In the genomic region with DNA sequence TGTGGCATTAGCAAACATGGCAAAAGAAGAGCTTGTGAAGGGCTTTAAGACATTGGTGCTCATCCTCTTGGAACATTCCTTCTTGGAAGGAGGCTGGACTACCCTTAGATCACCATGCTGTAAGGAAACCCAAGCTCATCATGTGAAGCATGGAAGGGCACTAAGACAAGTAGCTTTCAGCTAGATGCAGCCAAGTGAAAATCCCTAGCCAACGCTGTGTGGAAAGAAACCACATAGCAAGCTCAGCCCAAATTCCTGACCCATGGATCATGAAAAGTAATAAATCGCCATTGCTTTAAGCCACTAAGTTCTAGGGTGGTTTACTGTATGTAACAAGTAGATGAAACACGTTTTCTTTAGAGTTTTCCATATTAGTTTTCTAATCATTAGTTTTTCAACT, we compare ENCODE assay signal across 18 cellular contexts. TPM values are rescaled to one million over a fixed set of nuclear protein-coding genes. Genes with fewer than 3 reads are reported as not detected.
DNase-seq lines count a peak whose midpoint lies in the region; ATAC-seq, FAIRE-seq and TF ChIP-seq lines count a peak whose summit lies in the region.
"Had no signal": no experiment of that assay in that cellular context is flagged by ENCODE, and none has a peak within 500 bp of the region (broad histone marks: within the 10 kb centered on the region; RNA-seq: fewer than 3 reads in every experiment).

No MANE protein-coding gene starts in this region.

- H3K4me3 Mint-ChIP-seq in astrocyte (ENCODE audit: unreplicated experiment) (no peak overlapping the region), endothelial cell (ENCODE audit: unreplicated experiment) (no peak overlapping the region)
- H3K4me3 Mint-ChIP-seq: IgD-negative memory B cell; T-helper 2 cell treated with Interferon-gamma antibody and Interleukin-4, amounts not matched to agents 5 μg/mL and 100 μg/mL, for 36 hours had no signal

- no peak overlapping the region for H3K4me2 ChIP-seq in astrocyte (ENCODE audit: low read length)

- H3K4me1 Mint-ChIP-seq in astrocyte (ENCODE audit: low read depth, unreplicated experiment) (no peaks in the 10 kb centered on the region), endothelial cell (ENCODE audit: unreplicated experiment) (no peaks in the 10 kb centered on the region)

- H3K9ac ChIP-seq in astrocyte (ENCODE audit: low read length): no peak overlapping the region

- no peaks in the 10 kb centered on the region for H3K9me3 ChIP-seq in astrocyte (ENCODE audit: insufficient read depth, low read depth, low read length)
- H3K9me3 ChIP-seq: body of pancreas, testis had no signal

- H2AFZ ChIP-seq in astrocyte (ENCODE audit: low read depth, low read length): no peak overlapping the region

- TF ChIP-seq CTCF in HFF-Myc (IDR thresholded peaks at IDR 0.05; ENCODE audit: low read depth, low read length, missing control alignments): no peak
- TF ChIP-seq CTCF in astrocyte (IDR thresholded peaks at IDR 0.05; ENCODE audit: insufficient read depth, low read depth, low read length): no peak
- no peak for TF ChIP-seq CTCF in endothelial cell (IDR thresholded peaks at IDR 0.05; ENCODE audit: unreplicated experiment)

- H3K27ac ChIP-seq in astrocyte (ENCODE audit: low read depth, low read length): no peak overlapping the region
- H3K27ac ChIP-seq: body of pancreas, testis had no signal

- peaks cover 12% of the 10 kb centered on the region for H3K27me3 Mint-ChIP-seq in astrocyte (ENCODE audit: low read depth, unreplicated experiment)
- no peaks in the 10 kb centered on the region for H3K27me3 Mint-ChIP-seq in endothelial cell (ENCODE audit: unreplicated experiment)

- H3K36me3 ChIP-seq in astrocyte (ENCODE audit: insufficient read depth, low read length): no peaks in the 10 kb centered on the region

- ATAC-seq in HG02623 (IDR thresholded peaks at IDR 0.05; ENCODE audit: unreplicated experiment): no peak
- ATAC-seq: body of pancreas had no signal

- DNase-seq in A172 (ENCODE audit: low spot score) (peak; percentile 66), HFF-Myc (ENCODE audit: extremely low read depth, low read depth) (peak; percentile 22), astrocyte (ENCODE audit: low read depth) (peak; percentile 87), glomerular visceral epithelial cell (ENCODE audit: extremely low spot score) (peak; percentile 92), NCI-H2029 (lab: John Stamatoyannopoulos, UW) (no peak), NCI-H526 treated with DMSO at 0.1 percent for 48 hours (lab: John Stamatoyannopoulos, UW) (no peak), endothelial cell (ENCODE audit: low spot score) (no peak)
- DNase-seq: body of pancreas; NCI-H1436; NCI-H69; nucleus accumbens; RPMI8226; stimulated activated CD4-positive, alpha-beta T cell treated with anti-CD3 and anti-CD28 coated beads, Interleukin-12 subunit alpha, Interleukin-12 subunit beta, amount 100 ng/mL, for 4 hours; testis had no signal

- no peaks in the 10 kb centered on the region for H3K79me2 ChIP-seq in astrocyte (ENCODE audit: insufficient read depth, low read length)

- peak; percentile 67 for FAIRE-seq in astrocyte (lab: Jason Lieb, UNC)
- FAIRE-seq: A204.1 had no signal

- H3K36me3 Mint-ChIP-seq in astrocyte (ENCODE audit: low read depth, unreplicated experiment) (no peaks in the 10 kb centered on the region), endothelial cell (ENCODE audit: low read depth, unreplicated experiment) (no peaks in the 10 kb centered on the region)
- H3K36me3 Mint-ChIP-seq: IgD-negative memory B cell had no signal

- H3K27ac Mint-ChIP-seq in astrocyte (ENCODE audit: unreplicated experiment) (no peak overlapping the region), endothelial cell (ENCODE audit: unreplicated experiment) (no peak overlapping the region)
- H3K27ac Mint-ChIP-seq: IgD-negative memory B cell; T-helper 2 cell treated with Interferon-gamma antibody and Interleukin-4, amounts not matched to agents 5 μg/mL and 100 μg/mL, for 36 hours had no signal

- no peaks in the 10 kb centered on the region for H3K4me1 ChIP-seq in astrocyte (ENCODE audit: insufficient read depth, low read length)
- H3K4me1 ChIP-seq: body of pancreas, testis had no signal

- H3K27me3 ChIP-seq in astrocyte (ENCODE audit: insufficient read depth, low read length): peaks cover 9% of the 10 kb centered on the region
- H3K27me3 ChIP-seq: body of pancreas, testis had no signal

- H3K4me3 ChIP-seq in HFF-Myc (replicated peaks; ENCODE audit: low read depth, low read length): no peak overlapping the region
- H3K4me3 ChIP-seq in astrocyte (ENCODE audit: insufficient read depth, low read depth, low read length): no peak overlapping the region
- H3K4me3 ChIP-seq: body of pancreas, testis had no signal

- H4K20me1 ChIP-seq in astrocyte (ENCODE audit: insufficient read depth, low read length): no peaks in the 10 kb centered on the region

- H3K9me3 Mint-ChIP-seq in astrocyte (ENCODE audit: unreplicated experiment) (no peaks in the 10 kb centered on the region), endothelial cell (ENCODE audit: unreplicated experiment) (no peaks in the 10 kb centered on the region)
- H3K9me3 Mint-ChIP-seq: IgD-negative memory B cell; T-helper 2 cell treated with Interferon-gamma antibody and Interleukin-4, amounts not matched to agents 5 μg/mL and 100 μg/mL, for 36 hours had no signal

RNA-seq across cellular contexts. Expression of a gene that starts 12.4 kb away (rescaled TPM):
- total RNA-seq in A172 (2014; rRNA removed; shearing (Covaris generic)): 27.9 and 65.3 TPM in 2 replicates
- 12.3 and 18.5 TPM in 2 replicates for total RNA-seq in astrocyte
- 9.2 TPM for total RNA-seq in endothelial cell (ENCODE audit: unreplicated experiment)

Comparison
In these comparisons a context has a peak if more than half of its experiments do, and no peak if none do; other contexts are left out.
1. DNase-seq: peak in A172 (single experiment), HFF-Myc (single experiment), astrocyte (single experiment) and glomerular visceral epithelial cell (single experiment); none in NCI-H2029 (single experiment), NCI-H526 treated with DMSO at 0.1 percent for 48 hours (single experiment) and endothelial cell (single experiment).